In genomic region chr1:153922838-153923652, GRCh38 we compare ENCODE assay signal across 8 cellular contexts. TPM values are rescaled to one million over a fixed set of nuclear protein-coding genes. Genes with fewer than 3 reads are reported as not detected.
DNase-seq lines count a peak whose midpoint lies in the region; ATAC-seq, FAIRE-seq and TF ChIP-seq lines count a peak whose summit lies in the region.

Gene GATAD2B (minus strand): TSS chr1:153922972. CDS start chr1:153828347, 94,625 bp downstream.

- peak within 1 kb of the TSS; percentile 84 for H4K91ac ChIP-seq in H1 (replicated peaks; ENCODE audit: insufficient read length, low read length)
- peak within 1 kb of the TSS; percentile 90 for H4K91ac ChIP-seq in mesenchymal stem cell (ENCODE audit: low read length)

- H3K27me3 ChIP-seq in H1 (replicated peaks in 1 of 4; ENCODE audit: control insufficient read depth in 3 of 4, extremely low read depth in 1 of 4, insufficient read depth in 3 of 4, low read length in 3 of 4) (no peaks in the 10 kb centered on the region), mesenchymal stem cell (ENCODE audit: control insufficient read depth in 1 of 2, insufficient read depth in 1 of 2, low read length in 2 of 2) (no peaks in the 10 kb centered on the region)

- H3K4me2 ChIP-seq in H1 (ENCODE audit: insufficient read depth in 1 of 2, low read depth in 2 of 2, low read length in 2 of 2) (peak within 1 kb of the TSS; percentile 94 to 95), mesenchymal stem cell (ENCODE audit: low read length, poor library complexity, severe bottlenecking) (peak within 1 kb of the TSS; percentile 82)

- H3K27ac ChIP-seq in H1 (ENCODE audit: low read depth, low read length) = peak within 1 kb of the TSS; percentile 83; the same call in 1 of the 2 replicates
- peak within 1 kb of the TSS; percentile 88 for H3K27ac ChIP-seq in mesenchymal stem cell (ENCODE audit: low read length, poor library complexity, severe bottlenecking)

- H2BK20ac ChIP-seq in H1 (ENCODE audit: low read length) = peak within 1 kb of the TSS; percentile 61; the same call in 1 of the 2 replicates

- H3K36me3 ChIP-seq in H1 (ENCODE audit: control insufficient read depth in 2 of 4, insufficient read depth in 4 of 4, low read length in 3 of 4) (peaks cover 0 to 6% (median 0%) of the 10 kb centered on the region in 4 experiments; a peak in 4 of 8 replicates), mesenchymal stem cell (ENCODE audit: control insufficient read depth in 1 of 2, insufficient read depth in 2 of 2, low read depth in 1 of 2, low read length in 2 of 2) (peaks cover 0 to under 1% of the 10 kb centered on the region in 2 experiments)

- H2AK5ac ChIP-seq in H1 (ENCODE audit: low read depth, low read length) (peak within 1 kb of the TSS; percentile 43; the same call in 1 of the 2 replicates), mesenchymal stem cell (ENCODE audit: low read length, severe bottlenecking) (peak within 1 kb of the TSS; percentile 13)

- H3K23ac ChIP-seq in H1 (ENCODE audit: insufficient read length) (no peak within 1 kb of the TSS), mesenchymal stem cell (ENCODE audit: low read length in 2 of 2) (peak within 1 kb of the TSS in 1 of 2 experiments; percentile 97)

- H3K4me1 ChIP-seq in H1 (replicated peaks in 1 of 4; ENCODE audit: control insufficient read depth in 3 of 4, insufficient read depth in 4 of 4, low read length in 3 of 4) (peaks cover 6 to 14% (median 11%) of the 10 kb centered on the region in 4 experiments), mesenchymal stem cell (ENCODE audit: control insufficient read depth, insufficient read depth, low read depth, low read length) (peaks cover 7% of the 10 kb centered on the region)

- FAIRE-seq in H1 (lab: Jason Lieb, UNC) = no peak

- peak within 1 kb of the TSS; percentile 64 for H2AFZ ChIP-seq in H1 (ENCODE audit: low read length)
- peak within 1 kb of the TSS; percentile 94 for H2AFZ ChIP-seq in mesenchymal stem cell (ENCODE audit: low read depth, low read length)

- H3K4me3 ChIP-seq in H1 (ENCODE audit: extremely low read depth in 1 of 4, insufficient read depth in 2 of 4, low read depth in 3 of 4, low read length in 4 of 4) (peak within 1 kb of the TSS; percentile 89 to 100 (median 96)), mesenchymal stem cell (ENCODE audit: insufficient read depth in 1 of 2, low read depth in 1 of 2, low read length in 2 of 2) (peak within 1 kb of the TSS; percentile 95 to 97)

- TF ChIP-seq POLR2A in H1 (IDR thresholded peaks at IDR 0.05; ENCODE audit: control extremely low read depth in 1 of 2, low read depth in 2 of 2, low read length in 2 of 2) = peak in 1 of 2 experiments; percentile 16; a peak in 2 of 3 replicates

- H2BK5ac ChIP-seq in H1 (ENCODE audit: low read depth, low read length) (peak within 1 kb of the TSS; percentile 82), mesenchymal stem cell (ENCODE audit: low read depth, low read length, poor library complexity, severe bottlenecking) (peak within 1 kb of the TSS; percentile 50)

- H3K56ac ChIP-seq in H1 (replicated peaks; ENCODE audit: insufficient read length, low read depth, low read length) = peak within 1 kb of the TSS; percentile 66

- H3K23me2 ChIP-seq in H1 (ENCODE audit: low read depth, low read length) = peaks cover 20% of the 10 kb centered on the region

- H2BK15ac ChIP-seq in H1 (ENCODE audit: low read length) (peak within 1 kb of the TSS; percentile 61; the same call in 1 of the 2 replicates), mesenchymal stem cell (ENCODE audit: low read depth, poor library complexity, severe bottlenecking) (peak within 1 kb of the TSS; percentile 88)

- peak within 1 kb of the TSS; percentile 75 for H3K18ac ChIP-seq in H1 (ENCODE audit: extremely low read depth, low read length)
- H3K18ac ChIP-seq in mesenchymal stem cell (ENCODE audit: low read depth in 1 of 2, low read length in 2 of 2) = peak within 1 kb of the TSS; percentile 56 to 99

- ATAC-seq in GM21360 (IDR thresholded peaks at IDR 0.05; ENCODE audit: unreplicated experiment) = peak; percentile 88

- H2BK12ac ChIP-seq in H1 (ENCODE audit: low read depth, low read length) (peak within 1 kb of the TSS; percentile 80; the same call in 1 of the 2 replicates), mesenchymal stem cell (ENCODE audit: low read length in 2 of 2) (peak within 1 kb of the TSS; percentile 65 to 83)

- H3K9me3 ChIP-seq in H1 (ENCODE audit: insufficient read depth in 2 of 2, low read depth in 1 of 2, low read length in 1 of 2) = no peaks in the 10 kb centered on the region
- no peaks in the 10 kb centered on the region for H3K9me3 ChIP-seq in mesenchymal stem cell (ENCODE audit: control insufficient read depth, low read length)

- H3K4ac ChIP-seq in H1 (replicated peaks; ENCODE audit: insufficient read length, low read depth, low read length) (peak within 1 kb of the TSS; percentile 81), mesenchymal stem cell (ENCODE audit: low read depth in 1 of 2, low read length in 2 of 2) (peak within 1 kb of the TSS; percentile 82 to 94)

- H4K8ac ChIP-seq in H1 (ENCODE audit: extremely low read depth, insufficient read depth, low read length) = peak within 1 kb of the TSS; percentile 93
- H4K8ac ChIP-seq in mesenchymal stem cell (ENCODE audit: low read length) = peak within 1 kb of the TSS; percentile 91

- peak within 1 kb of the TSS; percentile 94 for H4K5ac ChIP-seq in H1 (ENCODE audit: insufficient read length, low read depth, low read length)

- peak in 1 of 2 experiments; percentile 9; a peak in 1 of 4 replicates for TF ChIP-seq RAD21 in H1 (IDR thresholded peaks at IDR 0.05 in 1 of 2, conservative IDR thresholded peaks at IDR 0.05 in 1 of 2; ENCODE audit: low read depth in 2 of 2, low read length in 2 of 2)

- H4K20me1 ChIP-seq in H1 (replicated peaks in 1 of 2; ENCODE audit: control insufficient read depth in 1 of 2, insufficient read depth in 2 of 2, low read length in 2 of 2) = peaks cover 22 to 26% of the 10 kb centered on the region in 2 experiments

- H2BK120ac ChIP-seq in H1 (replicated peaks; ENCODE audit: low read depth, low read length) = peak within 1 kb of the TSS; percentile 34
- peak within 1 kb of the TSS; percentile 65 for H2BK120ac ChIP-seq in mesenchymal stem cell (ENCODE audit: low read depth, low read length)

- DNase-seq in COLO668 (lab: John Stamatoyannopoulos, UW; ENCODE audit: unreplicated experiment) (peak; percentile 100), HT1080 (ENCODE audit: low read depth) (peak; percentile 100), NOMO-1 treated with DMSO at 0.1 percent for 48 hours (lab: John Stamatoyannopoulos, UW; ENCODE audit: unreplicated experiment) (peak; percentile 99), H1 (ENCODE audit: low read depth in 1 of 2, low spot score in 2 of 2) (peak; percentile 96 to 100), mesenchymal stem cell (peak; percentile 100)
- peak; percentile 98 to 99 for DNase-seq in activated CD8-positive, alpha-beta memory T cell treated with anti-CD3 and anti-CD28 coated beads for 4 hours (ENCODE audit: low read depth in 2 of 2)
- DNase-seq in stimulated activated CD8-positive, alpha-beta memory T cell treated with anti-CD3 and anti-CD28 coated beads, Interleukin-12 subunit alpha, Interleukin-12 subunit beta, amount 100 ng/mL, for 4 hours (ENCODE audit: low read depth) = peak; percentile 95

- CTCF ChIA-PET in H1 (lab: Charles Lee; ENCODE audit: partially characterized antibody) = interaction anchor here (0.5 to 2.1 kb wide), 9 partner anchors 8 to 243 kb away, joined by 3 to 11 read pairs (median 3); partner anchors contain the start of gene RAB13

- no peak for TF ChIP-seq EP300 in H1 (IDR thresholded peaks at IDR 0.05; ENCODE audit: borderline replicate concordance in 1 of 2, low read depth in 2 of 2, low read length in 2 of 2)

- 2% methylated on average over 40 of the region's 61 CpGs; no CpG with 5 or more reads in 1 of the 2 experiments for WGBS in H1 (ENCODE audit: extremely low coverage in 1 of 2, insufficient coverage in 1 of 2, insufficient read length in 1 of 2, insufficient replicate concordance in 2 of 2, low coverage in 1 of 2, low lambda C conversion rate in 2 of 2, missing lambda C conversion rate in 1 of 2), 2 experiments
- under 1% methylated on average over 45 of the region's 61 CpGs for WGBS in mesenchymal stem cell

- TF ChIP-seq CTCF in H1 (IDR thresholded peaks at IDR 0.05; ENCODE audit: control extremely low read depth in 1 of 3, insufficient read depth in 1 of 3, low read depth in 1 of 3, low read length in 3 of 3) = no peak

- H3K79me1 ChIP-seq in H1 (ENCODE audit: low read depth, low read length) = peaks cover 10% of the 10 kb centered on the region
- H3K79me1 ChIP-seq in mesenchymal stem cell (replicated peaks; ENCODE audit: low read length, poor library complexity, severe bottlenecking) = no peaks in the 10 kb centered on the region

- H3K14ac ChIP-seq in H1 (ENCODE audit: insufficient read length) (no peak within 1 kb of the TSS), mesenchymal stem cell (ENCODE audit: low read length in 2 of 2) (peak within 1 kb of the TSS in 1 of 2 experiments; percentile 97)

- POLR2A ChIA-PET in H1 (lab: Charles Lee; ENCODE audit: partially characterized antibody) = interaction anchor here (0.6 to 7.9 kb wide), 28 partner anchors 11 to 148 kb away, joined by 3 to 73 read pairs (median 4); partner anchors contain the start of genes CREB3L4, CRTC2, DENND4B and JTB

- H3K9ac ChIP-seq in H1 (replicated peaks in 1 of 4; ENCODE audit: extremely low read depth in 1 of 4, low read depth in 3 of 4, low read length in 3 of 4) (peak within 1 kb of the TSS; percentile 62 to 93 (median 86)), mesenchymal stem cell (ENCODE audit: low read length) (peak within 1 kb of the TSS; percentile 95)

- peaks cover 30 to 40% of the 10 kb centered on the region in 2 experiments for H3K79me2 ChIP-seq in H1 (ENCODE audit: control insufficient read depth in 1 of 2, insufficient read depth in 2 of 2, low read length in 2 of 2)

RNA-seq across cellular contexts. Expression of gene GATAD2B, which starts in this region (rescaled TPM):
- 5.6 and 9.5 TPM in 2 replicates for total RNA-seq in HT1080 (2014; rRNA removed; shearing (Covaris generic))
- 9.7 and 15.9 TPM in 2 replicates for polyA plus RNA-seq in HT1080 (2015; cell fraction: cytosol; rRNA removed)
- 23.8 and 28.4 TPM in 2 replicates for polyA plus RNA-seq in HT1080 (2015; cell fraction: nucleus; rRNA removed)
- 39.1 and 41.5 TPM in 2 replicates for total RNA-seq in H1 (2021; fragmentation: NEBNext Ultra II Directional; extraction: Animal tissue kit (Norgen Biotek cat#: 25700))
- polyA plus RNA-seq in H1 (2011; rRNA removed) = 8.4 and 9.6 TPM in 2 replicates
- 5.7 TPM for polyA plus RNA-seq in H1 (2011; cell fraction: cytosol; rRNA removed)
- polyA plus RNA-seq in H1 (2011; cell fraction: nucleus; rRNA removed) = 14.4 TPM
- polyA plus RNA-seq in H1 (2012, experiment 1 of 2) = 14.1 to 17.3 TPM (median 15.9 TPM) in 4 replicates
- polyA plus RNA-seq in H1 (2012, experiment 2 of 2) = 5.4 TPM
- 16.3 TPM for polyA plus RNA-seq in H1 (2013, experiment 1 of 2)
- polyA plus RNA-seq in H1 (2013, experiment 2 of 2) = 15.3 TPM
- polyA minus RNA-seq in H1 (2011; rRNA and poly(A)+ RNA removed) = 15.4 and 21.1 TPM in 2 replicates
- polyA minus RNA-seq in H1 (2011; cell fraction: cytosol; rRNA and poly(A)+ RNA removed) = 28.8 TPM
- polyA minus RNA-seq in H1 (2011; cell fraction: nucleus; rRNA and poly(A)+ RNA removed) = 11.3 TPM
- 15.0 TPM for polyA plus RNA-seq in mesenchymal stem cell (2013, experiment 1 of 2)
- 14.1 TPM for polyA plus RNA-seq in mesenchymal stem cell (2013, experiment 2 of 2)

Comparison
In these comparisons a context has a peak if more than half of its experiments do, and no peak if none do; other contexts are left out.
1. Peak in every context shown above with its lines: DNase-seq, ATAC-seq, H3K4me3 ChIP-seq and H3K27ac ChIP-seq.